11 cellular contexts compared by ENCODE assay signal in genomic region chr9:88460583-88461332, GRCh38.
DNase-seq lines count a peak whose midpoint lies in the region; ATAC-seq and TF ChIP-seq lines count a peak whose summit lies in the region.
"Had no signal": no experiment of that assay in that cellular context is flagged by ENCODE, and none has a peak within 500 bp of the region (broad histone marks: within the 10 kb centered on the region; RNA-seq: fewer than 3 reads in every experiment).

No MANE protein-coding gene starts in this region.

- no peaks in the 10 kb centered on the region for H3K27me3 ChIP-seq in RWPE2 (ENCODE audit: insufficient read depth, poor library complexity, severe bottlenecking)
- H3K27me3 ChIP-seq: BE2C, right atrium auricular region had no signal

- TF ChIP-seq CTCF in RWPE2 (IDR thresholded peaks at IDR 0.05; ENCODE audit: poor library complexity, severe bottlenecking) = no peak

- ATAC-seq in RWPE2 (ENCODE audit: low read depth) (peak; percentile 20; the same call in 1 of the 3 replicates), esophagus mucosa (peak; percentile 98), HG03565 (IDR thresholded peaks at IDR 0.05; ENCODE audit: unreplicated experiment) (no peak), HG03159 (IDR thresholded peaks at IDR 0.05; ENCODE audit: unreplicated experiment) (no peak)

- H3K27ac ChIP-seq in RWPE2 (ENCODE audit: poor library complexity, severe bottlenecking) = peak overlapping the region; percentile 86
- H3K27ac ChIP-seq: right atrium auricular region had no signal

- no peaks in the 10 kb centered on the region for H3K9me3 ChIP-seq in RWPE2 (ENCODE audit: severe bottlenecking)
- H3K9me3 ChIP-seq: BE2C, right atrium auricular region had no signal

- DNase-seq in activated T-cell treated with anti-CD3 and anti-CD28 coated beads for 24 hours (ENCODE audit: low read depth) = peak; percentile 11
- no peak for DNase-seq in activated T-cell treated with anti-CD3 and anti-CD28 coated beads, Interleukin-2, amount 50 U/mL, for 1 hour
- DNase-seq in RWPE2 (ENCODE audit: low spot score) = no peak
- DNase-seq in stimulated activated CD4-positive, alpha-beta T cell treated with anti-CD3 and anti-CD28 coated beads, Interleukin-2, amount 100 ng/mL, for 4 hours (ENCODE audit: low read depth) = peak; percentile 13
- DNase-seq in cortex of kidney (lab: John Stamatoyannopoulos, UW) = no peak
- DNase-seq: BE2C, NCI-H446 treated with DMSO at 0.1 percent for 48 hours had no signal

- H3K36me3 ChIP-seq in RWPE2 (ENCODE audit: low read depth) = peaks cover 46% of the 10 kb centered on the region
- H3K36me3 ChIP-seq: BE2C, right atrium auricular region had no signal

- peaks cover 64% of the 10 kb centered on the region for H3K4me1 ChIP-seq in RWPE2 (ENCODE audit: insufficient read depth, poor library complexity, severe bottlenecking)
- H3K4me1 ChIP-seq: BE2C, right atrium auricular region had no signal

- H3K4me3 ChIP-seq in RWPE2 (ENCODE audit: severe bottlenecking) = no peak overlapping the region
- H3K4me3 ChIP-seq: right atrium auricular region had no signal

Comparison
In these comparisons a context has a peak if more than half of its experiments do, and no peak if none do; other contexts are left out.
1. DNase-seq: peak in activated T-cell treated with anti-CD3 and anti-CD28 coated beads for 24 hours (single experiment) and stimulated activated CD4-positive, alpha-beta T cell treated with anti-CD3 and anti-CD28 coated beads, Interleukin-2, amount 100 ng/mL, for 4 hours (single experiment); none in activated T-cell treated with anti-CD3 and anti-CD28 coated beads, Interleukin-2, amount 50 U/mL, for 1 hour (single experiment), RWPE2 (single experiment) and cortex of kidney (single experiment).
2. ATAC-seq: peak in RWPE2 (single experiment) and esophagus mucosa (single experiment); none in HG03565 (single experiment) and HG03159 (single experiment).